23 cellular contexts compared by ENCODE assay signal in the genomic region with DNA sequence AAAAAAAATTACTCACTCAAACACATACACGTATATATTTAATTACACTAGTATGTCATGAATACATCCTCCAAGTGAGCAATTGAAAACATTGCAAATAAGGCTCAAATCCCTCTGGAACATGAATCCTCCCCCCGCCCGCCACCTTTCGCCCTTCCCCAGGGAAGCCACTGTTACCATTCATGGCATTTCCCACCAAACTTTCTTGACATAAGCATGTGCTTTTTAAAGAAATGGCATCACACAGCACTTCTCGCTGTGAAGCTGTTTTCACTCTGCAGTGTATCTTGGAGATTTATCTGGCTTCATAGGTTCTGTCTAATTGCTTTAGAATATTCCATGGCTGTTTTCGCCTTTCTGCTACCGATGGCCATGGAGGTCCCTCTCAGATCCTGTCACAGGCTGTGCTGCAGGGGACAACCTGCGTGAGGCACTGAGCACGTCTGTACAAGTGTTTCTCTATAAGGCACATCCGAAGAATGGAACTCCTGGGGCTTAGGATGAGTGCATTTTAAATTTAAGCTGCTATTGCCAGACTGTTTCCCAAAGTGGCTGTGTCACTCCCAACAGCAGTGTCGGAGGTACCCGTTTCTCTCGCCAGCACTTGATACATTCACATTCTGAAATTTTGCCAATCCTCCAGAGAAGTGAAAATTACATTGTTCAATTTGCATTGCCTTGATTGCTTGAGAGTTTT. TPM values are rescaled to one million over a fixed set of nuclear protein-coding genes. Genes with fewer than 3 reads are reported as not detected.
"Had no signal": no experiment of that assay in that cellular context is flagged by ENCODE, and none has a peak within 500 bp of the region (broad histone marks: within the 10 kb centered on the region; RNA-seq: fewer than 3 reads in every experiment).

No MANE protein-coding gene starts in this region.

- H3K9me3 ChIP-seq: gastrocnemius medialis, left lung, lower lobe of right lung, psoas muscle, uterus had no signal

- DNase-seq: effector memory CD8-positive, alpha-beta T cell; gastrocnemius medialis; immature natural killer cell; left lung; lower lobe of right lung; natural killer cell; occipital lobe; psoas muscle; retina; stimulated activated CD4-positive, alpha-beta T cell treated with anti-CD3 and anti-CD28 coated beads, Interleukin-12 subunit alpha, Interleukin-12 subunit beta, amount 100 ng/mL, for 4 hours; stimulated activated naive CD4-positive, alpha-beta T cell; stomach; trophoblast cell; uterus had no signal

- H3K4me3 ChIP-seq: esophagus muscularis mucosa, gastrocnemius medialis, left lung, lower lobe of right lung, psoas muscle, skin epidermis, stomach, uterus had no signal

- H3K27ac ChIP-seq: epithelial cell of prostate, esophagus muscularis mucosa, gastrocnemius medialis, left lung, lower lobe of right lung, parathyroid adenoma, psoas muscle, skin epidermis, stomach, uterus had no signal

- H3K36me3 ChIP-seq: esophagus muscularis mucosa, gastrocnemius medialis, left lung, lower lobe of right lung, stomach, uterus had no signal

- H3K27me3 ChIP-seq: uterus had no signal

- H3K27ac Mint-ChIP-seq: effector memory CD8-positive, alpha-beta T cell; immature natural killer cell; memory B cell; mesothelial cell of epicardium; natural killer cell had no signal

- ATAC-seq: effector memory CD8-positive, alpha-beta T cell; gastrocnemius medialis; left lung; lower lobe of right lung; natural killer cell; psoas muscle; sciatic nerve had no signal

- H3K36me3 Mint-ChIP-seq: immature natural killer cell, memory B cell, mesothelial cell of epicardium, natural killer cell had no signal

- H3K9me3 Mint-ChIP-seq: effector memory CD8-positive, alpha-beta T cell; immature natural killer cell; memory B cell; natural killer cell had no signal

- H3K4me1 Mint-ChIP-seq: immature natural killer cell, memory B cell, natural killer cell had no signal

- H3K4me1 ChIP-seq: gastrocnemius medialis, left lung, parathyroid adenoma, psoas muscle had no signal

- H3K9ac ChIP-seq: parathyroid adenoma had no signal

- H3K4me3 Mint-ChIP-seq: effector memory CD8-positive, alpha-beta T cell; immature natural killer cell; memory B cell; mesothelial cell of epicardium; natural killer cell had no signal

RNA-seq across cellular contexts. Expression of a gene that starts 22.2 kb away (rescaled TPM):
- total RNA-seq: fibroblast of villous mesenchyme, myocyte, natural killer cell, sciatic nerve had no signal
- polyA plus RNA-seq: immature natural killer cell had no signal
